ENCODE assay signal across 16 cellular contexts in the genomic region with DNA sequence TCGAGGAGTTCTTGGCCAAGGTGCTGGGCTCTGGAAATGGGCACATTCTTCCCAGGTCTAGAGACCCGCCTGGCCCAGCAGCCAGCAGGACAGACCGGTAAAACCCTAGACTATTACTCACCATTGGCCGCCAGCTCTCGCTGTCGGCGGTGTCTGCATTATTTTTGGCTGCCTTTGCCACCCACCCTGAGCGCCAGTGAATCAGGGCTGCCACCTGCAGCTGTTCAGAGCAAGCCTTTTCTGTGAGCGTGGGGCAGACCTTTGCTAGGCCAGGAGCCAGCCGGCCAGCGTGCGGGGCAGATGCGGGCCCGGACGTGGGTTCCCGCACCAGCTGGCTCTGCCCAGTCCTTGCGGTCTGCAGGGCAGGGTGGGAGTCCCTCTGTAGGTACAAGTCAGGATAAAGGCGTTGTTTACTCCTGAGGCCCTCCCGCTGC. TPM values are rescaled to one million over a fixed set of nuclear protein-coding genes. Genes with fewer than 3 reads are reported as not detected.
"Had no signal": no experiment of that assay in that cellular context is flagged by ENCODE, and none has a peak within 500 bp of the region (broad histone marks: within the 10 kb centered on the region; RNA-seq: fewer than 3 reads in every experiment).

No MANE protein-coding gene starts in this region.

- H3K36me3 ChIP-seq: ovary had no signal

- H3K4me3 Mint-ChIP-seq: immature natural killer cell; natural killer cell; stimulated activated effector memory CD8-positive, alpha-beta T cell treated with anti-CD3 and anti-CD28 coated beads, Interleukin-12 subunit alpha, Interleukin-12 subunit beta, amount 100 ng/mL, for 72 hours; T-helper 17 cell had no signal

- H3K4me1 Mint-ChIP-seq: immature natural killer cell; natural killer cell; stimulated activated effector memory CD8-positive, alpha-beta T cell treated with anti-CD3 and anti-CD28 coated beads, Interleukin-12 subunit alpha, Interleukin-12 subunit beta, amount 100 ng/mL, for 72 hours; T-helper 17 cell had no signal

- H3K27ac ChIP-seq: adrenal gland, brain microvascular endothelial cell, esophagus squamous epithelium, ovary, upper lobe of left lung had no signal

- DNase-seq: activated CD4-positive, CD25-positive, alpha-beta regulatory T cell; activated naive CD4-positive, alpha-beta T cell treated with anti-CD3 and anti-CD28 coated beads, Interleukin-2, amount 50 U/mL, for 16 hours; brain microvascular endothelial cell; esophagus squamous epithelium; foreskin fibroblast; immature natural killer cell; left cardiac atrium; natural killer cell; small intestine; T-helper 17 cell had no signal

- H3K27me3 Mint-ChIP-seq: T-helper 17 cell had no signal

- H3K9me3 ChIP-seq: adrenal gland, esophagus squamous epithelium, ovary, upper lobe of left lung had no signal

- FAIRE-seq: small intestine, TTC549 had no signal

- H3K4me1 ChIP-seq: adrenal gland, upper lobe of left lung had no signal

- H3K9me3 Mint-ChIP-seq: immature natural killer cell; natural killer cell; stimulated activated effector memory CD8-positive, alpha-beta T cell treated with anti-CD3 and anti-CD28 coated beads, Interleukin-12 subunit alpha, Interleukin-12 subunit beta, amount 100 ng/mL, for 72 hours had no signal

- ATAC-seq: left cardiac atrium; natural killer cell; stimulated activated effector memory CD8-positive, alpha-beta T cell treated with anti-CD3 and anti-CD28 coated beads, Interleukin-12 subunit alpha, Interleukin-12 subunit beta, amount 100 ng/mL, for 72 hours; T-helper 17 cell had no signal

- H3K27ac Mint-ChIP-seq: immature natural killer cell; natural killer cell; stimulated activated effector memory CD8-positive, alpha-beta T cell treated with anti-CD3 and anti-CD28 coated beads, Interleukin-12 subunit alpha, Interleukin-12 subunit beta, amount 100 ng/mL, for 72 hours; T-helper 17 cell had no signal

- H3K36me3 Mint-ChIP-seq: natural killer cell had no signal

- H3K27me3 ChIP-seq: adrenal gland, brain microvascular endothelial cell, esophagus squamous epithelium, ovary, upper lobe of left lung had no signal

- H3K4me3 ChIP-seq: adrenal gland, esophagus squamous epithelium, lung, ovary, upper lobe of left lung had no signal

RNA-seq across cellular contexts. Expression of a gene that starts 15.8 kb away (rescaled TPM):
- polyA plus RNA-seq: immature natural killer cell had no signal
